17 cellular contexts compared by ENCODE assay signal in genomic region chr4:176642472-176642871, GRCh38.
A peak's percentile ranks its signal among the peaks of the same experiment; 100 is the strongest.
DNase-seq lines count a peak whose midpoint lies in the region; ATAC-seq and TF ChIP-seq lines count a peak whose summit lies in the region.
"Had no signal": no experiment of that assay in that cellular context is flagged by ENCODE, and none has a peak within 500 bp of the region (broad histone marks: within the 10 kb centered on the region; RNA-seq: fewer than 3 reads in every experiment).

No MANE protein-coding gene starts in this region.

- H3K4me3 ChIP-seq in GM06990 (replicated peaks; ENCODE audit: low read depth, low read length) = no peak overlapping the region
- H3K4me3 ChIP-seq in Jurkat, Clone E6-1 (ENCODE audit: low read length) = no peak overlapping the region
- H3K4me3 ChIP-seq: lung, PC-9, upper lobe of right lung had no signal

- H3K36me3 ChIP-seq in GM06990 (ENCODE audit: control insufficient read depth, insufficient read depth, low read length) = no peaks in the 10 kb centered on the region
- H3K36me3 ChIP-seq: upper lobe of right lung had no signal

- no peaks in the 10 kb centered on the region for H3K27me3 ChIP-seq in GM06990 (replicated peaks; ENCODE audit: control insufficient read depth, insufficient read depth, low read length)
- H3K27me3 ChIP-seq: upper lobe of right lung had no signal

- ATAC-seq in GM19035 (IDR thresholded peaks at IDR 0.05; ENCODE audit: unreplicated experiment) = peak; percentile 75
- ATAC-seq in HG02623 (IDR thresholded peaks at IDR 0.05; ENCODE audit: unreplicated experiment) = peak; percentile 77
- no peak for ATAC-seq in HG03108 (IDR thresholded peaks at IDR 0.05; ENCODE audit: unreplicated experiment)
- ATAC-seq: esophagus mucosa, upper lobe of right lung had no signal

- peak; percentile 33 for TF ChIP-seq CTCF in GM06990 (IDR thresholded peaks at IDR 0.05; ENCODE audit: insufficient read depth, low read length, poor library complexity, severe bottlenecking)

- DNase-seq in GM06990 (ENCODE audit: extremely low read depth, insufficient read length) (peak; percentile 5), Ammon's horn (ENCODE audit: low spot score) (no peak)
- peak; percentile 2 for DNase-seq in Jurkat, Clone E6-1 (ENCODE audit: low read depth, low spot score)
- DNase-seq in activated CD8-positive, alpha-beta memory T cell treated with anti-CD3 and anti-CD28 coated beads, Interleukin-2, amount 50 U/mL, for 4 hours = no peak
- DNase-seq in stimulated activated naive CD4-positive, alpha-beta T cell (lab: John Stamatoyannopoulos, UW) = no peak
- DNase-seq: ACHN, hippocampal formation, IMR-90, NCI-H2029, PC-9, T-helper 2 cell, upper lobe of right lung had no signal

Comparison
In these comparisons a context has a peak if more than half of its experiments do, and no peak if none do; other contexts are left out.
1. DNase-seq: peak in GM06990 (single experiment) and Jurkat, Clone E6-1 (single experiment); none in activated CD8-positive, alpha-beta memory T cell treated with anti-CD3 and anti-CD28 coated beads, Interleukin-2, amount 50 U/mL, for 4 hours (single experiment), Ammon's horn (single experiment) and stimulated activated naive CD4-positive, alpha-beta T cell (0 of 6).